In genomic region chrX:20442597-20442996, GRCh38 we compare ENCODE assay signal across 8 cellular contexts.
DNase-seq lines count a peak whose midpoint lies in the region; ATAC-seq and TF ChIP-seq lines count a peak whose summit lies in the region.

No MANE protein-coding gene starts in this region.

- no peaks in the 10 kb centered on the region for H3K9me3 Mint-ChIP-seq in chondrocyte (ENCODE audit: low read depth)

- H3K4me3 ChIP-seq in left lung = no peak overlapping the region

- peak; percentile 14 for DNase-seq in GM13976 (ENCODE audit: low spot score)
- DNase-seq in NCI-H510A (lab: John Stamatoyannopoulos, UW) = peak; percentile 45
- peak; percentile 73 for DNase-seq in activated CD4-positive, alpha-beta T cell treated with anti-CD3 and anti-CD28 coated beads for 1 hour
- DNase-seq in chondrocyte (ENCODE audit: low spot score) = no peak
- DNase-seq in left lung = peak; percentile 79 to 80
- DNase-seq in stimulated activated CD4-positive, alpha-beta T cell treated with anti-CD3 and anti-CD28 coated beads, Interleukin-4, amount 100 ng/mL, for 48 hours (ENCODE audit: low read depth in 2 of 2) = peak; percentile 77 to 83

- intact Hi-C loops in left lung (cut with DNase I) = loop anchor here in 1 of 2 donors (5.0 kb wide), 1 partner anchor 190 kb away; no protein-coding TSS in a partner anchor

- no peaks in the 10 kb centered on the region for H3K27me3 Mint-ChIP-seq in chondrocyte (ENCODE audit: low read depth)

- peak; percentile 83 for ATAC-seq in HG03175 (IDR thresholded peaks at IDR 0.05; ENCODE audit: unreplicated experiment)
- peak; percentile 97 for ATAC-seq in left lung
- no peak for ATAC-seq in HG02852 (IDR thresholded peaks at IDR 0.05; ENCODE audit: unreplicated experiment)

- H3K4me1 ChIP-seq in left lung = peaks cover 0 to 5% of the 10 kb centered on the region in 2 donors

- no peaks in the 10 kb centered on the region for H3K36me3 Mint-ChIP-seq in chondrocyte (ENCODE audit: low read depth)

- TF ChIP-seq CTCF in GM13976 (IDR thresholded peaks at IDR 0.05; ENCODE audit: borderline replicate concordance, control extremely low read depth, extremely low read depth, insufficient read depth, missing control alignments) (peak; percentile 29), chondrocyte (IDR thresholded peaks at IDR 0.05) (peak; percentile 82), left lung (IDR thresholded peaks at IDR 0.05) (peak; percentile 54 to 57)

- H3K4me1 Mint-ChIP-seq in chondrocyte (ENCODE audit: low read depth) = no peaks in the 10 kb centered on the region

- H3K9me3 ChIP-seq in left lung = no peaks in the 10 kb centered on the region

- no peak overlapping the region for H3K4me3 Mint-ChIP-seq in chondrocyte (ENCODE audit: unreplicated experiment)

- H3K27ac ChIP-seq in left lung = no peak overlapping the region

- no peaks in the 10 kb centered on the region for H3K36me3 ChIP-seq in left lung

- H3K27me3 ChIP-seq in left lung = peaks cover 0 to 3% of the 10 kb centered on the region in 2 donors

- in situ Hi-C loops in GM13976 (cut with MboI; ENCODE audit: low sequenced_read_pairs, unreplicated experiment) = loop anchor here (10.0 kb wide), 1 partner anchor 198 kb away; no protein-coding TSS in a partner anchor

- H3K27ac Mint-ChIP-seq in chondrocyte (ENCODE audit: unreplicated experiment) = no peak overlapping the region

Comparison
In these comparisons a context has a peak if more than half of its experiments do, and no peak if none do; other contexts are left out.
1. CTCF ChIP-seq: peak in every context shown above with its lines; median percentile 82 in chondrocyte; 56 in left lung; 29 in GM13976.